ENCODE assay signal across 11 cellular contexts in the genomic region with DNA sequence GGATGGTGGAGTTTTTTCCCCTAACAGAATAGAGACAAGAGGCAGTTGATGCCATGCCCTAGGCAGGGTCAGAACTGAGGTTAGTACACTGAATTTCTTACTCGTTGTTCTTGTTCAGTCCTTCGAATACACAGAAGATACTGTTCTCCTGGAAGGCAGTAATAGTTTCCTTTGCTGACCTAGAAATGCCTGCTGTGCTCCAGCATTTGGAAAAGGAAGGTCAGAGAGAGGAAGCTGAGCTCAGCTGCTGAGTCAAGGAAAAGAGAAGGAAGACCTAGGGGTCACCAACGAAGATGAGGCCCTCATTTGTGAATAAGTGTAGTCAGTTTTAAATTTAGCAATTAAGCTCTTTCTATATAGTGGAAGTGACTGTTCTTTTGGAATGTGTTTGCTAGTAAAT.
DNase-seq lines count a peak whose midpoint lies in the region; ATAC-seq lines count a peak whose summit lies in the region.
"Had no signal": no experiment of that assay in that cellular context is flagged by ENCODE, and none has a peak within 500 bp of the region (broad histone marks: within the 10 kb centered on the region; RNA-seq: fewer than 3 reads in every experiment).

No MANE protein-coding gene starts in this region.

- DNase-seq in CD4-positive, CD25-positive, alpha-beta regulatory T cell = no peak
- DNase-seq in Right ventricle myocardium superior = no peak
- peak; percentile 57 for DNase-seq in pons (ENCODE audit: low spot score)
- DNase-seq in activated CD4-positive, alpha-beta T cell treated with anti-CD3 and anti-CD28 coated beads for 48 hours = no peak
- DNase-seq in SHP77 (lab: John Stamatoyannopoulos, UW) = no peak
- no peak for DNase-seq in activated naive CD4-positive, alpha-beta T cell (lab: John Stamatoyannopoulos, UW)
- DNase-seq: activated B cell treated with CpG ODN at 0.5 μM for 24 hours; CD8-positive, alpha-beta memory T cell; stimulated activated CD4-positive, alpha-beta T cell treated with anti-CD3 and anti-CD28 coated beads, Interleukin-4, amount 100 ng/mL, for 1 hour had no signal

- peaks cover 43 to 60% (median 50%) of the 10 kb centered on the region in 4 donors for H3K4me1 Mint-ChIP-seq in CD4-positive, CD25-positive, alpha-beta regulatory T cell
- peaks cover 52% of the 10 kb centered on the region for H3K4me1 Mint-ChIP-seq in activated T-helper 17 cell treated with anti-CD3 and anti-CD28 coated beads, Interleukin-2, amount 50 U/mL, for 72 hours

- H3K27me3 ChIP-seq in CD4-positive, CD25-positive, alpha-beta regulatory T cell (ENCODE audit: control insufficient read depth, insufficient read depth, low read length) = no peaks in the 10 kb centered on the region

- ATAC-seq in CD4-positive, CD25-positive, alpha-beta regulatory T cell (ENCODE audit: low read depth in 2 of 2) = no peak
- no peak for ATAC-seq in activated T-helper 17 cell treated with anti-CD3 and anti-CD28 coated beads, Interleukin-2, amount 50 U/mL, for 72 hours (replicated peaks)
- ATAC-seq in Right ventricle myocardium superior (ENCODE audit: poor library complexity) = peak; percentile 64
- no peak for ATAC-seq in HG03196 (IDR thresholded peaks at IDR 0.05; ENCODE audit: unreplicated experiment)

- peaks cover 0 to 7% (median 0%) of the 10 kb centered on the region in 7 donors for H3K9me3 Mint-ChIP-seq in CD4-positive, CD25-positive, alpha-beta regulatory T cell
- H3K9me3 Mint-ChIP-seq in activated T-helper 17 cell treated with anti-CD3 and anti-CD28 coated beads, Interleukin-2, amount 50 U/mL, for 72 hours = no peaks in the 10 kb centered on the region

- H3K27ac ChIP-seq in CD4-positive, CD25-positive, alpha-beta regulatory T cell (ENCODE audit: insufficient read depth, low read length, poor library complexity, severe bottlenecking) = no peak overlapping the region

- H3K9me3 ChIP-seq in CD4-positive, CD25-positive, alpha-beta regulatory T cell (ENCODE audit: control insufficient read depth in 2 of 2, low read length in 2 of 2) = no peaks in the 10 kb centered on the region

- H3K27me3 Mint-ChIP-seq in CD4-positive, CD25-positive, alpha-beta regulatory T cell = no peaks in the 10 kb centered on the region
- no peaks in the 10 kb centered on the region for H3K27me3 Mint-ChIP-seq in activated T-helper 17 cell treated with anti-CD3 and anti-CD28 coated beads, Interleukin-2, amount 50 U/mL, for 72 hours
- H3K27me3 Mint-ChIP-seq: activated B cell treated with CpG ODN at 0.5 μM for 24 hours; CD8-positive, alpha-beta memory T cell had no signal

- peak overlapping the region in 2 of 3 donors; percentile 38 to 47 for H3K27ac Mint-ChIP-seq in CD4-positive, CD25-positive, alpha-beta regulatory T cell
- peak overlapping the region; percentile 1 for H3K27ac Mint-ChIP-seq in activated T-helper 17 cell treated with anti-CD3 and anti-CD28 coated beads, Interleukin-2, amount 50 U/mL, for 72 hours
- H3K27ac Mint-ChIP-seq: activated B cell treated with CpG ODN at 0.5 μM for 24 hours had no signal

- no peaks in the 10 kb centered on the region for H3K36me3 ChIP-seq in CD4-positive, CD25-positive, alpha-beta regulatory T cell (ENCODE audit: control insufficient read depth, insufficient read depth, low read length)

- intact Hi-C loops in Right ventricle myocardium superior (cut with DNase I) = loop anchor here (5.0 to 10.0 kb wide), 2 partner anchors 40 to 118 kb away; no protein-coding TSS in a partner anchor

- peak overlapping the region; percentile 11 for H3K4me3 ChIP-seq in CD4-positive, CD25-positive, alpha-beta regulatory T cell (ENCODE audit: low read depth, low read length)

- H3K4me1 ChIP-seq in CD4-positive, CD25-positive, alpha-beta regulatory T cell (ENCODE audit: control insufficient read depth, insufficient read depth, low read length, poor library complexity, severe bottlenecking) = peaks cover 20% of the 10 kb centered on the region

- no peak overlapping the region for H3K4me3 Mint-ChIP-seq in CD4-positive, CD25-positive, alpha-beta regulatory T cell
- peak overlapping the region; percentile 53 for H3K4me3 Mint-ChIP-seq in activated T-helper 17 cell treated with anti-CD3 and anti-CD28 coated beads, Interleukin-2, amount 50 U/mL, for 72 hours
- H3K4me3 Mint-ChIP-seq: activated B cell treated with CpG ODN at 0.5 μM for 24 hours; CD8-positive, alpha-beta memory T cell had no signal

- H3K36me3 Mint-ChIP-seq in CD4-positive, CD25-positive, alpha-beta regulatory T cell = peaks cover 10% of the 10 kb centered on the region
- peaks cover 81% of the 10 kb centered on the region for H3K36me3 Mint-ChIP-seq in activated T-helper 17 cell treated with anti-CD3 and anti-CD28 coated beads, Interleukin-2, amount 50 U/mL, for 72 hours (ENCODE audit: low read depth)
